12 cellular contexts compared by ENCODE assay signal in the genomic region with DNA sequence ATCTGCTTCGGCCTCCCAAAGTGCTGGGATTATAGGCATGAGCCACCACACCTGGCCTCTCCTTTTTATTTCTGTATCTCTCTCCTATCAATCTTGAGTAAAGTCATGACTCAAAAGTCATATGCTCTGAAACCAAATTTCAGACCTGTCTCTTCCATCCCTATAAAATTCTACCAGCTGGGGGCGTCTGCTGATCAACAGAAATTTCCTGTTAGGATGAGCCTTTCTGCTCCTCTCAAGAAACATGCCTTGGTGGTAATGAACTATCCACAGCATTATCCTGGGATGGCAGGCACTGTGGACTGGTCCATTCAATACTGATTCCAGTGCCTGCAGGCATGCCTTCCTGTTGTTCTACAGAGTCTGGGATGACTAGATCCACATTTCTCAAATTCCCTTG.
DNase-seq lines count a peak whose midpoint lies in the region; TF ChIP-seq lines count a peak whose summit lies in the region.
"Had no signal": no experiment of that assay in that cellular context is flagged by ENCODE, and none has a peak within 500 bp of the region (broad histone marks: within the 10 kb centered on the region; RNA-seq: fewer than 3 reads in every experiment).

No MANE protein-coding gene starts in this region.

- 59% methylated on average over 2 of the region's 2 CpGs for WGBS in hepatocyte (ENCODE audit: low lambda C conversion rate, missing lambda C conversion rate)

- H3K9me2 ChIP-seq in hepatocyte (replicated peaks; ENCODE audit: insufficient read depth) = no peaks in the 10 kb centered on the region

- in situ Hi-C loops in ACHN (cut with HindIII; ENCODE audit: low pct_ligation_motif_present, low pct_unique_long_range_greater_than_20kb, low sequenced_read_pairs) = no loop called here

- H3K36me3 ChIP-seq in hepatocyte (replicated peaks; ENCODE audit: insufficient read depth, low read depth) = no peaks in the 10 kb centered on the region

- DNase-seq in ACHN = peak; percentile 32
- DNase-seq in NCI-H526 treated with DMSO at 0.1 percent for 48 hours (lab: John Stamatoyannopoulos, UW) = peak; percentile 14
- DNase-seq in hepatocyte (ENCODE audit: low spot score) = peak; percentile 17
- no peak for DNase-seq in OCI-M2 (lab: John Stamatoyannopoulos, UW; ENCODE audit: unreplicated experiment)
- no peak for DNase-seq in activated CD4-positive, alpha-beta T cell treated with anti-CD3 and anti-CD28 coated beads, Interleukin-2, amount 50 U/mL, for 48 hours
- DNase-seq in SIG-M5 treated with dmso at 0.1 percent for 504 hours (lab: John Stamatoyannopoulos, UW; ENCODE audit: unreplicated experiment) = no peak
- no peak for DNase-seq in NCI-H226
- DNase-seq: activated CD8-positive, alpha-beta memory T cell treated with anti-CD3 and anti-CD28 coated beads, Interleukin-2, amount 50 U/mL, for 4 hours; C1 segment of cervical spinal cord; NCI-H1105; stimulated activated CD4-positive, alpha-beta T cell treated with anti-CD3 and anti-CD28 coated beads, Interleukin-4, amount 100 ng/mL, for 24 hours had no signal

- H3K27me3 ChIP-seq in hepatocyte = no peaks in the 10 kb centered on the region

- no peak overlapping the region for H2AFZ ChIP-seq in hepatocyte

- H3K27ac ChIP-seq in hepatocyte = no peak overlapping the region

- H3K79me2 ChIP-seq in hepatocyte = no peaks in the 10 kb centered on the region

- no peaks in the 10 kb centered on the region for H3K9me3 ChIP-seq in hepatocyte (ENCODE audit: low read depth)

- TF ChIP-seq CTCF in GM12873 (IDR thresholded peaks at IDR 0.05; ENCODE audit: insufficient read depth, low read depth, low read length, missing control alignments) (peak; percentile 15), hepatocyte (IDR thresholded peaks at IDR 0.05; ENCODE audit: poor library complexity) (peak; percentile 7)

- no peak overlapping the region for H3K4me2 ChIP-seq in hepatocyte

- H4K20me1 ChIP-seq in hepatocyte (ENCODE audit: insufficient read depth, poor library complexity, severe bottlenecking) = no peaks in the 10 kb centered on the region

- no peaks in the 10 kb centered on the region for H3K4me1 ChIP-seq in hepatocyte (ENCODE audit: insufficient read depth)

- H3K4me3 ChIP-seq in hepatocyte = no peak overlapping the region

Comparison
In these comparisons a context has a peak if more than half of its experiments do, and no peak if none do; other contexts are left out.
1. DNase-seq: peak in ACHN (single experiment), NCI-H526 treated with DMSO at 0.1 percent for 48 hours (single experiment) and hepatocyte (single experiment); none in OCI-M2 (single experiment), activated CD4-positive, alpha-beta T cell treated with anti-CD3 and anti-CD28 coated beads, Interleukin-2, amount 50 U/mL, for 48 hours (0 of 2), SIG-M5 treated with dmso at 0.1 percent for 504 hours (single experiment) and NCI-H226 (single experiment).